1 cellular context compared by ENCODE assay signal in genomic region chr7:16484453-16485158, GRCh38.
TF ChIP-seq lines count a peak whose summit lies in the region.

No MANE protein-coding gene starts in this region.

TF ChIP-seq in A549, 52 proteins besides CTCF, POLR2A, EP300 and RAD21 (continued from another document):
- TF ChIP-seq CBX8 (IDR thresholded peaks at IDR 0.05) (no peak), HES2 (IDR thresholded peaks at IDR 0.05) (no peak), REST (IDR thresholded peaks at IDR 0.05) (no peak), CBX2 (IDR thresholded peaks at IDR 0.05; ENCODE audit: borderline replicate concordance, low read depth) (no peak), KDM1A (IDR thresholded peaks at IDR 0.05; ENCODE audit: low read depth) (no peak), EHF (CRISPR knock-in tag; IDR thresholded peaks at IDR 0.05) (no peak), GATA3 (IDR thresholded peaks at IDR 0.05; ENCODE audit: borderline replicate concordance) (peak; percentile 19; the same call in 1 of the 2 replicates), HDAC2 (IDR thresholded peaks at IDR 0.05) (no peak), JUN (IDR thresholded peaks at IDR 0.05) (peak in 1 of 2 experiments; percentile 28; a peak in 1 of 5 replicates), NPAS2 (CRISPR knock-in tag; IDR thresholded peaks at IDR 0.05; ENCODE audit: borderline replicate concordance) (no peak), JUNB (IDR thresholded peaks at IDR 0.05) (peak; percentile 60; the same call in 1 of the 2 replicates), ELK1 (IDR thresholded peaks at IDR 0.05; ENCODE audit: low read depth, low read length) (no peak), CHD4 (IDR thresholded peaks at IDR 0.05; ENCODE audit: borderline replicate concordance) (no peak), E2F6 (IDR thresholded peaks at IDR 0.05; ENCODE audit: borderline replicate concordance, low read depth) (no peak)
